Comparison of ENCODE assay signal across 41 cellular contexts in genomic region chr3:127991251-127991650, GRCh38.
"Had no signal": no experiment of that assay in that cellular context is flagged by ENCODE, and none has a peak within 500 bp of the region (broad histone marks: within the 10 kb centered on the region; RNA-seq: fewer than 3 reads in every experiment).

No MANE protein-coding gene starts in this region.

- H3K4me1 ChIP-seq: adrenal gland, ascending aorta, body of pancreas, breast epithelium had no signal

- H3K9me3 ChIP-seq: adrenal gland, ascending aorta, body of pancreas, breast epithelium had no signal

- H3K36me3 ChIP-seq: adrenal gland, ascending aorta, brain microvascular endothelial cell, breast epithelium, cardiac muscle cell had no signal

- H3K36me3 Mint-ChIP-seq: activated naive CD4-positive, alpha-beta T cell treated with anti-CD3 and anti-CD28 coated beads, Interleukin-2, amount 10 ng/mL, durations not matched to agents 7 days and 5 days; activated naive CD4-positive, alpha-beta T cell treated with anti-CD3 and anti-CD28 coated beads, Interleukin-2, amount 50 U/mL, for 24 hours; activated naive CD4-positive, alpha-beta T cell treated with anti-CD3 and anti-CD28 coated beads, Interleukin-2, amount 50 U/mL, for 72 hours; activated naive CD8-positive, alpha-beta T cell; activated naive CD8-positive, alpha-beta T cell treated with anti-CD3 and anti-CD28 coated beads for 36 hours; activated naive CD8-positive, alpha-beta T cell treated with anti-CD3 and anti-CD28 coated beads, Interleukin-2, amount 10 ng/mL, durations not matched to agents 7 days and 5 days; brain had no signal

- H3K4me3 Mint-ChIP-seq: activated naive CD4-positive, alpha-beta T cell treated with anti-CD3 and anti-CD28 coated beads for 36 hours; activated naive CD4-positive, alpha-beta T cell treated with anti-CD3 and anti-CD28 coated beads, Interleukin-2, amount 10 ng/mL, durations not matched to agents 7 days and 5 days; activated naive CD4-positive, alpha-beta T cell treated with anti-CD3 and anti-CD28 coated beads, Interleukin-2, amount 50 U/mL, for 24 hours; activated naive CD8-positive, alpha-beta T cell; activated naive CD8-positive, alpha-beta T cell treated with anti-CD3 and anti-CD28 coated beads for 36 hours; activated naive CD8-positive, alpha-beta T cell treated with anti-CD3 and anti-CD28 coated beads, Interleukin-2, amount 10 ng/mL, durations not matched to agents 7 days and 5 days; activated naive CD8-positive, alpha-beta T cell treated with anti-CD3 and anti-CD28 coated beads, Interleukin-2, amount 50 U/mL, for 24 hours; activated T-cell treated with anti-CD3 and anti-CD28 coated beads, Interleukin-2, amount 50 U/mL, for 24 hours; activated T-cell treated with anti-CD3 and anti-CD28 coated beads, Interleukin-2, amount 50 U/mL, for 4 hours; activated T-cell treated with anti-CD3 and anti-CD28 coated beads, Interleukin-2, amount 50 U/mL, for 72 hours; activated T-helper 1 cell treated with anti-CD3 and anti-CD28 coated beads, Interleukin-12 subunit alpha, Interleukin-12 subunit beta, Interleukin-2, Interleukin-4 antibody, amounts not matched to agents 30 ng/mL and 10 ng/mL and 1 ng/mL, durations not matched to agents 14 hours and 24 hours and 36 hours; activated T-helper 17 cell treated with anti-CD3 and anti-CD28 coated beads, Interleukin-2, amount 50 U/mL, for 72 hours; brain; central memory CD8-positive, alpha-beta T cell had no signal

- H3K27me3 ChIP-seq: adrenal gland, ascending aorta, body of pancreas, brain microvascular endothelial cell, breast epithelium, cardiac muscle cell had no signal

- H3K27me3 Mint-ChIP-seq: activated naive CD8-positive, alpha-beta T cell; activated naive CD8-positive, alpha-beta T cell treated with anti-CD3 and anti-CD28 coated beads for 36 hours; activated naive CD8-positive, alpha-beta T cell treated with anti-CD3 and anti-CD28 coated beads, Interleukin-2, amount 10 ng/mL, durations not matched to agents 7 days and 5 days; activated T-cell treated with anti-CD3 and anti-CD28 coated beads, Interleukin-2, amount 50 U/mL, for 24 hours; activated T-helper 17 cell treated with anti-CD3 and anti-CD28 coated beads, Interleukin-2, amount 50 U/mL, for 72 hours; brain; central memory CD8-positive, alpha-beta T cell had no signal

- H3K27ac Mint-ChIP-seq: activated naive CD4-positive, alpha-beta T cell treated with anti-CD3 and anti-CD28 coated beads for 36 hours; activated naive CD4-positive, alpha-beta T cell treated with anti-CD3 and anti-CD28 coated beads, Interleukin-2, amount 10 ng/mL, durations not matched to agents 7 days and 5 days; activated naive CD4-positive, alpha-beta T cell treated with anti-CD3 and anti-CD28 coated beads, Interleukin-2, amount 50 U/mL, for 24 hours; activated naive CD4-positive, alpha-beta T cell treated with anti-CD3 and anti-CD28 coated beads, Interleukin-2, amount 50 U/mL, for 72 hours; activated naive CD8-positive, alpha-beta T cell; activated naive CD8-positive, alpha-beta T cell treated with anti-CD3 and anti-CD28 coated beads for 36 hours; activated naive CD8-positive, alpha-beta T cell treated with anti-CD3 and anti-CD28 coated beads, Interleukin-2, amount 10 ng/mL, durations not matched to agents 7 days and 5 days; activated naive CD8-positive, alpha-beta T cell treated with anti-CD3 and anti-CD28 coated beads, Interleukin-2, amount 50 U/mL, for 24 hours; activated T-cell treated with anti-CD3 and anti-CD28 coated beads, Interleukin-2, amount 50 U/mL, for 24 hours; activated T-cell treated with anti-CD3 and anti-CD28 coated beads, Interleukin-2, amount 50 U/mL, for 72 hours; activated T-helper 1 cell treated with anti-CD3 and anti-CD28 coated beads, Interleukin-12 subunit alpha, Interleukin-12 subunit beta, Interleukin-2, Interleukin-4 antibody, amounts not matched to agents 30 ng/mL and 10 ng/mL and 1 ng/mL, durations not matched to agents 14 hours and 24 hours and 36 hours; activated T-helper 17 cell treated with anti-CD3 and anti-CD28 coated beads, Interleukin-2, amount 50 U/mL, for 72 hours; activated T-helper 2 cell treated with anti-CD3 and anti-CD28 coated beads, Interferon-gamma antibody, Interleukin-2, Interleukin-4, amounts not matched to agents 10 μg/mL and 5 μg/mL and 100 μg/mL, durations not matched to agents 14 hours and 24 hours and 36 hours had no signal

- FAIRE-seq: astrocyte, bronchial epithelial cell had no signal

- H3K4me1 Mint-ChIP-seq: activated naive CD4-positive, alpha-beta T cell treated with anti-CD3 and anti-CD28 coated beads, Interleukin-2, amount 10 ng/mL, durations not matched to agents 7 days and 5 days; activated naive CD4-positive, alpha-beta T cell treated with anti-CD3 and anti-CD28 coated beads, Interleukin-2, amount 50 U/mL, for 24 hours; activated naive CD8-positive, alpha-beta T cell treated with anti-CD3 and anti-CD28 coated beads for 36 hours; activated naive CD8-positive, alpha-beta T cell treated with anti-CD3 and anti-CD28 coated beads, Interleukin-2, amount 10 ng/mL, durations not matched to agents 7 days and 5 days; activated naive CD8-positive, alpha-beta T cell treated with anti-CD3 and anti-CD28 coated beads, Interleukin-2, amount 50 U/mL, for 24 hours; activated T-helper 17 cell treated with anti-CD3 and anti-CD28 coated beads, Interleukin-2, amount 50 U/mL, for 72 hours; central memory CD8-positive, alpha-beta T cell had no signal

- H3K9me3 Mint-ChIP-seq: activated naive CD4-positive, alpha-beta T cell treated with anti-CD3 and anti-CD28 coated beads for 36 hours; activated naive CD4-positive, alpha-beta T cell treated with anti-CD3 and anti-CD28 coated beads, Interleukin-2, amount 10 ng/mL, durations not matched to agents 7 days and 5 days; activated naive CD4-positive, alpha-beta T cell treated with anti-CD3 and anti-CD28 coated beads, Interleukin-2, amount 50 U/mL, for 24 hours; activated naive CD4-positive, alpha-beta T cell treated with anti-CD3 and anti-CD28 coated beads, Interleukin-2, amount 50 U/mL, for 72 hours; activated naive CD8-positive, alpha-beta T cell treated with anti-CD3 and anti-CD28 coated beads for 36 hours; activated naive CD8-positive, alpha-beta T cell treated with anti-CD3 and anti-CD28 coated beads, Interleukin-2, amount 10 ng/mL, durations not matched to agents 7 days and 5 days; activated naive CD8-positive, alpha-beta T cell treated with anti-CD3 and anti-CD28 coated beads, Interleukin-2, amount 50 U/mL, for 24 hours; activated T-cell treated with anti-CD3 and anti-CD28 coated beads, Interleukin-2, amount 50 U/mL, for 24 hours; activated T-cell treated with anti-CD3 and anti-CD28 coated beads, Interleukin-2, amount 50 U/mL, for 4 hours; activated T-cell treated with anti-CD3 and anti-CD28 coated beads, Interleukin-2, amount 50 U/mL, for 72 hours; activated T-helper 1 cell treated with anti-CD3 and anti-CD28 coated beads, Interleukin-12 subunit alpha, Interleukin-12 subunit beta, Interleukin-2, Interleukin-4 antibody, amounts not matched to agents 30 ng/mL and 10 ng/mL and 1 ng/mL, durations not matched to agents 14 hours and 24 hours and 36 hours; activated T-helper 17 cell treated with anti-CD3 and anti-CD28 coated beads, Interleukin-2, amount 50 U/mL, for 72 hours; activated T-helper 2 cell treated with anti-CD3 and anti-CD28 coated beads, Interferon-gamma antibody, Interleukin-2, Interleukin-4, amounts not matched to agents 10 μg/mL and 5 μg/mL and 100 μg/mL, durations not matched to agents 14 hours and 24 hours and 36 hours; central memory CD8-positive, alpha-beta T cell had no signal

- DNase-seq: activated effector memory CD4-positive, alpha-beta T cell treated with anti-CD3 and anti-CD28 coated beads, Interleukin-2, amount 50 U/mL, for 16 hours; activated effector memory CD4-positive, alpha-beta T cell treated with Interleukin-2 at 50 U/mL for 16 hours; activated gamma-delta T cell; activated gamma-delta T cell treated with Interleukin-2 at 50 U/mL for 16 hours; activated naive CD4-positive, alpha-beta T cell; activated naive CD4-positive, alpha-beta T cell treated with anti-CD3 and anti-CD28 coated beads for 36 hours; activated naive CD4-positive, alpha-beta T cell treated with anti-CD3 and anti-CD28 coated beads, Interleukin-2, amount 10 ng/mL, durations not matched to agents 7 days and 5 days; activated naive CD4-positive, alpha-beta T cell treated with anti-CD3 and anti-CD28 coated beads, Interleukin-2, amount 50 U/mL, for 16 hours; activated naive CD4-positive, alpha-beta T cell treated with Interleukin-2 at 50 U/mL for 16 hours; activated naive CD8-positive, alpha-beta T cell treated with anti-CD3 and anti-CD28 coated beads for 36 hours; activated naive CD8-positive, alpha-beta T cell treated with anti-CD3 and anti-CD28 coated beads, Interleukin-2, amount 10 ng/mL, durations not matched to agents 7 days and 5 days; activated naive CD8-positive, alpha-beta T cell treated with anti-CD3 and anti-CD28 coated beads, Interleukin-2, amount 50 U/mL, for 24 hours; activated T-cell treated with anti-CD3 and anti-CD28 coated beads for 4 hours; activated T-cell treated with anti-CD3 and anti-CD28 coated beads, Interleukin-2, amount 50 U/mL, for 1 hour; activated T-cell treated with anti-CD3 and anti-CD28 coated beads, Interleukin-2, amount 50 U/mL, for 24 hours; activated T-cell treated with anti-CD3 and anti-CD28 coated beads, Interleukin-2, amount 50 U/mL, for 4 hours; activated T-cell treated with anti-CD3 and anti-CD28 coated beads, Interleukin-2, amount 50 U/mL, for 48 hours; activated T-cell treated with anti-CD3 and anti-CD28 coated beads, Interleukin-2, amount 50 U/mL, for 72 hours; amniotic stem cell; amygdala; anterior cingulate cortex; aorta; body of pancreas; brain microvascular endothelial cell; caudate nucleus; central memory CD4-positive, alpha-beta T cell; cerebellar nuclear complex had no signal

- H3K27ac ChIP-seq: adrenal gland, ascending aorta, body of pancreas, brain microvascular endothelial cell, breast epithelium, cardiac muscle cell had no signal

- H3K4me3 ChIP-seq: adrenal gland, ascending aorta, body of pancreas, breast epithelium, cardiac muscle cell had no signal

- ATAC-seq: activated naive CD4-positive, alpha-beta T cell treated with anti-CD3 and anti-CD28 coated beads, Interleukin-2, amount 50 U/mL, for 72 hours; activated naive CD8-positive, alpha-beta T cell treated with anti-CD3 and anti-CD28 coated beads, Interleukin-2, amount 50 U/mL, for 24 hours; activated T-cell treated with anti-CD3 and anti-CD28 coated beads, Interleukin-2, amount 50 U/mL, for 4 hours; activated T-cell treated with anti-CD3 and anti-CD28 coated beads, Interleukin-2, amount 50 U/mL, for 72 hours; activated T-helper 17 cell treated with anti-CD3 and anti-CD28 coated beads, Interleukin-2, amount 50 U/mL, for 72 hours; body of pancreas had no signal
